ENCODE assay signal across 1 cellular context in the genomic region with DNA sequence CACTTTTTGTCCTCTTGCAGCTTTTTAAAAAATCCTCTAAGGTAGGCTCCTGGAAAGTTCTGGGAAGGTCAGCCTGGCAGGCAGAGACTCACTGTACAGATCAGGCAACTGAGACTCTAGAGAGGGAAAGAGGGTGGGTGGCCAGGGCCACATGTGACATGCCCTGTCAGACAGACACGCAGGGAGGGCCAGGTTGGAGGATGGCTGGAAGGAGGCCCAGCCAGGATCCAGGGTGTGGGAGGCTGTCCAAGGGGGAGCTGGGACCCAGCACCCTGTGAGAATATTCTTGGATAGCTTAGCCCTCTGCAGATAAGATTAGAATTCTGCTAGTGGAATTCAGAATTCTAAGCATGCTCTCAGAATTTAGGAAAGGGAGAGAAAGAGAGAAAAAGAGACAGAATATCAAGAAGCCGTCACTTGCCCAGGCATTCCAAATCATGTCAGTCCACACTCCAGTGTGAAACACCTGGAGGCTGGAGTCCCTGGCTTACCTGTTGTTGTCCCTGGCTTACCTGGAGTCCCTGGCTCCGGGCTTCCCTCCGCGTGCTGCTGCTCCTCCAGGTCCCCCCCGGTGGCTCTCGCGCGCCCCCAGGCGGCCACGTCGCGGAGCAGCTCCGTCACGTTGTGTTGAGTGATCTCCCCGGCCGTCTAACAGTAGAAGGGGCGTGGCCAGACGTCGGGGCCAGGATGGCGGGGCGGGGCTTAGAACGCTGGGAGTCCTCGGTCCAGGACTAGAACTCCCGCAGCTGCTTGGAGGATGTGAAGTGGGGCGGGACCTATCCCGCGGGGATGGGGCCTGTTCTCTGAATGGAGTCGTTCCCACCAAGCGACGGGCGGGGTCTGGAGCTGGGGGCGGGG.
TF ChIP-seq lines count a peak whose summit lies in the region.

No MANE protein-coding gene starts in this region.

TF ChIP-seq in HEK293, 187 proteins besides CTCF, POLR2A, EP300 and RAD21 (continued from another document):
- TF ChIP-seq ZBTB11 (tag by site-specific recombination; conservative IDR thresholded peaks at IDR 0.05; ENCODE audit: low read depth) (peak; percentile 46; the same call in 1 of the 2 replicates), ZNF2 (tag by site-specific recombination; IDR thresholded peaks at IDR 0.05) (peak; percentile 41; the same call in 1 of the 2 replicates), ZNF18 (tag by site-specific recombination; IDR thresholded peaks at IDR 0.05) (no peak), KLF8 (tag by site-specific recombination; IDR thresholded peaks at IDR 0.05) (peak; percentile 70; the same call in 1 of the 2 replicates), ZNF514 (tag by site-specific recombination; IDR thresholded peaks at IDR 0.05) (no peak), GLI4 (tag by site-specific recombination; IDR thresholded peaks at IDR 0.05) (no peak), SP7 (tag by site-specific recombination; IDR thresholded peaks at IDR 0.05) (peak; percentile 74), IKZF3 (tag by site-specific recombination; IDR thresholded peaks at IDR 0.05) (peak; percentile 21; the same call in 1 of the 2 replicates), ZNF394 (tag by site-specific recombination; IDR thresholded peaks at IDR 0.05; ENCODE audit: borderline replicate concordance) (peak; percentile 89), ZNF488 (tag by site-specific recombination; IDR thresholded peaks at IDR 0.05) (no peak), ZNF423 (tag by site-specific recombination; IDR thresholded peaks at IDR 0.05) (no peak), ZSCAN16 (tag by site-specific recombination; IDR thresholded peaks at IDR 0.05) (peak; percentile 74; the same call in 1 of the 2 replicates), KLF1 (tag by site-specific recombination; IDR thresholded peaks at IDR 0.05) (peak; percentile 56; the same call in 1 of the 2 replicates), MYNN (tag by site-specific recombination; IDR thresholded peaks at IDR 0.05; ENCODE audit: borderline replicate concordance) (no peak), ZNF701 (tag by site-specific recombination; IDR thresholded peaks at IDR 0.05) (no peak), ZSCAN30 (tag by site-specific recombination; IDR thresholded peaks at IDR 0.05) (peak; percentile 73)
- TF ChIP-seq, protein P1, sequence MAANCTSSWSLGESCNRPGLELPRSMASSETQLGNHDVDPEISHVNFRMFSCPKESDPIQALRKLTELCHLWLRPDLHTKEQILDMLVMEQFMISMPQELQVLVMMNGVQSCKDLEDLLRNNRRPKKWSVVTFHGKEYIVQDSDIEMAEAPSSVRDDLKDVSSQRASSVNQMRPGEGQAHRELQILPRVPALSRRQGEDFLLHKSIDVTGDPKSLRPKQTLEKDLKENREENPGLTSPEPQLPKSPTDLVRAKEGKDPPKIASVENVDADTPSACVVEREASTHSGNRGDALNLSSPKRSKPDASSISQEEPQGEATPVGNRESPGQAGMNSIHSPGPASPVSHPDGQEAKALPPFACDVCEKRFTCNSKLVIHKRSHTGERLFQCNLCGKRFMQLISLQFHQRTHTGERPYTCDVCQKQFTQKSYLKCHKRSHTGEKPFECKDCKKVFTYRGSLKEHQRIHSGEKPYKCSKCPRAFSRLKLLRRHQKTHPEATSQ (tag by site-specific recombination; IDR thresholded peaks at IDR 0.05): no peak
TF ChIP-seq in HEK293: peak in this region for 39.
